ENCODE assay signal across 29 cellular contexts in genomic region chr7:28191751-28192150, GRCh38.
"Had no signal": no experiment of that assay in that cellular context is flagged by ENCODE, and none has a peak within 500 bp of the region (broad histone marks: within the 10 kb centered on the region; RNA-seq: fewer than 3 reads in every experiment).

No MANE protein-coding gene starts in this region.

- H3K4me3 ChIP-seq: body of pancreas, cardiac muscle cell, esophagus squamous epithelium, gastrocnemius medialis, heart left ventricle, lower lobe of right lung, sigmoid colon, transverse colon, uterus had no signal

- H3K9me3 Mint-ChIP-seq: activated CD4-positive, alpha-beta memory T cell treated with anti-CD3 and anti-CD28 coated beads, Interleukin-2, amount 10 ng/mL, durations not matched to agents 7 days and 5 days; activated naive CD8-positive, alpha-beta T cell treated with anti-CD3 and anti-CD28 coated beads, Interleukin-2, amount 50 U/mL, for 24 hours; endodermal cell; natural killer cell treated with Interleukin-12 subunit alpha and Interleukin-12 subunit beta and Interleukin-15 and Interleukin-18, amount 100 ng/mL, for 72 hours had no signal

- H3K27ac Mint-ChIP-seq: activated CD4-positive, alpha-beta memory T cell treated with anti-CD3 and anti-CD28 coated beads, Interleukin-2, amount 10 ng/mL, durations not matched to agents 7 days and 5 days; activated CD8-positive, alpha-beta memory T cell treated with anti-CD3 and anti-CD28 coated beads, Interleukin-2, amount 10 ng/mL, durations not matched to agents 7 days and 5 days; activated naive CD8-positive, alpha-beta T cell treated with anti-CD3 and anti-CD28 coated beads, Interleukin-2, amount 50 U/mL, for 24 hours; endodermal cell; natural killer cell treated with Interleukin-12 subunit alpha and Interleukin-12 subunit beta and Interleukin-15 and Interleukin-18, amount 100 ng/mL, for 72 hours; progenitor cell of endocrine pancreas; stimulated activated naive B cell treated with anti-CD40 and anti-IgM and Interleukin-4, amounts not matched to agents 10 μg/mL and 1 μg/mL and 100 μg/mL, for 72 hours had no signal

- H3K4me1 Mint-ChIP-seq: activated CD4-positive, alpha-beta memory T cell treated with anti-CD3 and anti-CD28 coated beads, Interleukin-2, amount 10 ng/mL, durations not matched to agents 7 days and 5 days had no signal

- DNase-seq: activated CD4-positive, alpha-beta memory T cell treated with anti-CD3 and anti-CD28 coated beads, Interleukin-2, amount 10 ng/mL, durations not matched to agents 7 days and 5 days; activated CD4-positive, alpha-beta T cell treated with anti-CD3 and anti-CD28 coated beads for 4 hours; activated CD4-positive, CD25-positive, alpha-beta regulatory T cell; activated CD8-positive, alpha-beta memory T cell treated with anti-CD3 and anti-CD28 coated beads, Interleukin-2, amount 10 ng/mL, durations not matched to agents 7 days and 5 days; activated effector memory CD4-positive, alpha-beta T cell treated with anti-CD3 and anti-CD28 coated beads, Interleukin-2, amount 50 U/mL, for 16 hours; activated naive CD4-positive, alpha-beta T cell treated with anti-CD3 and anti-CD28 coated beads, Interleukin-2, amount 50 U/mL, for 16 hours; activated naive CD8-positive, alpha-beta T cell treated with anti-CD3 and anti-CD28 coated beads, Interleukin-2, amount 50 U/mL, for 24 hours; activated T-cell treated with anti-CD3 and anti-CD28 coated beads for 4 hours; anterior cingulate cortex; body of pancreas; cortex of kidney; endodermal cell; esophagus squamous epithelium; gastrocnemius medialis; heart left ventricle; islet precursor cell; left cardiac atrium; lower lobe of right lung; midbrain; retina; sigmoid colon; stimulated activated CD4-positive, alpha-beta T cell treated with anti-CD3 and anti-CD28 coated beads, Interleukin-2, amount 100 ng/mL, for 48 hours; stimulated activated CD8-positive, alpha-beta memory T cell treated with anti-CD3 and anti-CD28 coated beads, Interleukin-4, amount 100 ng/mL, for 48 hours; stimulated activated naive B cell treated with anti-CD40 and anti-IgM and Interleukin-4, amounts not matched to agents 10 μg/mL and 1 μg/mL and 100 μg/mL, for 72 hours; transverse colon; uterus had no signal

- ATAC-seq: activated CD8-positive, alpha-beta memory T cell treated with anti-CD3 and anti-CD28 coated beads, Interleukin-2, amount 10 ng/mL, durations not matched to agents 7 days and 5 days; activated naive CD8-positive, alpha-beta T cell treated with anti-CD3 and anti-CD28 coated beads, Interleukin-2, amount 50 U/mL, for 24 hours; body of pancreas; gastrocnemius medialis; heart left ventricle; left cardiac atrium; natural killer cell treated with Interleukin-12 subunit alpha and Interleukin-12 subunit beta and Interleukin-15 and Interleukin-18, amount 100 ng/mL, for 72 hours; stimulated activated naive B cell treated with anti-CD40 and anti-IgM and Interleukin-4, amounts not matched to agents 10 μg/mL and 1 μg/mL and 100 μg/mL, for 72 hours had no signal

- H3K36me3 Mint-ChIP-seq: activated CD8-positive, alpha-beta memory T cell treated with anti-CD3 and anti-CD28 coated beads, Interleukin-2, amount 10 ng/mL, durations not matched to agents 7 days and 5 days; natural killer cell treated with Interleukin-12 subunit alpha and Interleukin-12 subunit beta and Interleukin-15 and Interleukin-18, amount 100 ng/mL, for 72 hours had no signal

- H3K27me3 Mint-ChIP-seq: natural killer cell treated with Interleukin-12 subunit alpha and Interleukin-12 subunit beta and Interleukin-15 and Interleukin-18, amount 100 ng/mL, for 72 hours; stimulated activated naive B cell treated with anti-CD40 and anti-IgM and Interleukin-4, amounts not matched to agents 10 μg/mL and 1 μg/mL and 100 μg/mL, for 72 hours had no signal

- H3K4me3 Mint-ChIP-seq: activated CD4-positive, alpha-beta memory T cell treated with anti-CD3 and anti-CD28 coated beads, Interleukin-2, amount 10 ng/mL, durations not matched to agents 7 days and 5 days; activated CD8-positive, alpha-beta memory T cell treated with anti-CD3 and anti-CD28 coated beads, Interleukin-2, amount 10 ng/mL, durations not matched to agents 7 days and 5 days; activated naive CD8-positive, alpha-beta T cell treated with anti-CD3 and anti-CD28 coated beads, Interleukin-2, amount 50 U/mL, for 24 hours; endodermal cell; natural killer cell treated with Interleukin-12 subunit alpha and Interleukin-12 subunit beta and Interleukin-15 and Interleukin-18, amount 100 ng/mL, for 72 hours; stimulated activated naive B cell treated with anti-CD40 and anti-IgM and Interleukin-4, amounts not matched to agents 10 μg/mL and 1 μg/mL and 100 μg/mL, for 72 hours had no signal
